In the genomic region with DNA sequence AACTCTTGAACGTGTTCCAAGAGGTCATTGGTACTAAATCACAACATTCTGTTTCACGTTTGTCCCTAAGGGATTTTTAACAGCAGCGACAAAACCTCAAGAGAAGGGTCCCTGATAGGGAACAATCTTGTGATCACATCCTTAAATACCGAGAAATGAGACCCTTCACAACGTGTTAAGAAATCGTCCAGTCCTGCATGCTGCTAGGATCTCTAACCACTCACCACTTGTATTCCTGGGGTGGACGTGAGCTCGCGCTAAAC, we compare ENCODE assay signal across 8 cellular contexts.
A peak's percentile ranks its signal among the peaks of the same experiment; 100 is the strongest.
DNase-seq lines count a peak whose midpoint lies in the region; ATAC-seq and TF ChIP-seq lines count a peak whose summit lies in the region.

No MANE protein-coding gene starts in this region.

- H3K27ac ChIP-seq in right lobe of liver (peak overlapping the region; percentile 79 to 99 (median 98)), tibial artery (peak overlapping the region; percentile 99 to 100)

- intact Hi-C loops in right lobe of liver (cut with DNase I) = no loop called here
- intact Hi-C loops in tibial artery (cut with DNase I; ENCODE audit: low total_unique reads) = no loop called here

- no peak for TF ChIP-seq CTCF in astrocyte of the cerebellum (IDR thresholded peaks at IDR 0.05; ENCODE audit: low read depth, low read length, missing control alignments)
- no peak for TF ChIP-seq CTCF in right lobe of liver (IDR thresholded peaks at IDR 0.05)
- TF ChIP-seq CTCF in tibial artery (IDR thresholded peaks at IDR 0.05) = no peak

- no peak for ATAC-seq in activated T-cell treated with anti-CD3 and anti-CD28 coated beads, Interleukin-2, amount 50 U/mL, for 4 hours
- no peak for ATAC-seq in right lobe of liver
- no peak for ATAC-seq in HG02970 (IDR thresholded peaks at IDR 0.05; ENCODE audit: low FRiP score, unreplicated experiment)

- no peaks in the 10 kb centered on the region for H3K27me3 ChIP-seq in right lobe of liver
- H3K27me3 ChIP-seq in tibial artery = no peaks in the 10 kb centered on the region

- no peak for DNase-seq in activated T-cell treated with anti-CD3 and anti-CD28 coated beads, Interleukin-2, amount 50 U/mL, for 4 hours
- DNase-seq in activated T-cell treated with anti-CD3 and anti-CD28 coated beads, Interleukin-2, amount 50 U/mL, for 48 hours = no peak
- DNase-seq in astrocyte of the cerebellum (ENCODE audit: low read depth) (no peak), right lobe of liver (no peak), tibial artery (no peak), NCI-H1694 (lab: John Stamatoyannopoulos, UW) (no peak), mucosa of gallbladder (ENCODE audit: low spot score) (no peak)

- H3K4me1 ChIP-seq in right lobe of liver (peaks cover 0 to 5% (median 0%) of the 10 kb centered on the region in 4 donors), tibial artery (peaks cover 0 to 6% (median 0%) of the 10 kb centered on the region in 4 donors)

- no peaks in the 10 kb centered on the region for H3K36me3 Mint-ChIP-seq in activated T-cell treated with anti-CD3 and anti-CD28 coated beads, Interleukin-2, amount 50 U/mL, for 4 hours (ENCODE audit: insufficient read depth)

- peak overlapping the region; percentile 93 for H3K4me3 Mint-ChIP-seq in activated T-cell treated with anti-CD3 and anti-CD28 coated beads, Interleukin-2, amount 50 U/mL, for 4 hours

- H3K9me3 ChIP-seq in right lobe of liver (no peaks in the 10 kb centered on the region), tibial artery (no peaks in the 10 kb centered on the region)

- WGBS in right lobe of liver (ENCODE audit: insufficient coverage, low coverage, low lambda C conversion rate, missing lambda C conversion rate) = 11% methylated on average over 9 of the region's 9 CpGs

- peak overlapping the region; percentile 63 for H3K4me3 ChIP-seq in astrocyte of the cerebellum (ENCODE audit: low read depth, low read length)
- H3K4me3 ChIP-seq in right lobe of liver = peak overlapping the region; percentile 52 to 63 (median 59)
- peak overlapping the region; percentile 74 to 77 for H3K4me3 ChIP-seq in tibial artery

- peaks cover 59% of the 10 kb centered on the region for H3K4me1 Mint-ChIP-seq in activated T-cell treated with anti-CD3 and anti-CD28 coated beads, Interleukin-2, amount 50 U/mL, for 4 hours (ENCODE audit: low read depth)

- H3K36me3 ChIP-seq in right lobe of liver (no peaks in the 10 kb centered on the region), tibial artery (no peaks in the 10 kb centered on the region)

- no peaks in the 10 kb centered on the region for H3K27me3 Mint-ChIP-seq in activated T-cell treated with anti-CD3 and anti-CD28 coated beads, Interleukin-2, amount 50 U/mL, for 4 hours (ENCODE audit: low read depth)

- no peaks in the 10 kb centered on the region for H3K9me3 Mint-ChIP-seq in activated T-cell treated with anti-CD3 and anti-CD28 coated beads, Interleukin-2, amount 50 U/mL, for 4 hours

- no peak for TF ChIP-seq POLR2A in right lobe of liver (IDR thresholded peaks at IDR 0.05)

- in situ Hi-C loops in astrocyte of the cerebellum (cut with HindIII; ENCODE audit: low sequenced_read_pairs) = loop anchor here (5.0 kb wide), 1 partner anchor 53 kb away; no protein-coding TSS in a partner anchor
